In the genomic region with DNA sequence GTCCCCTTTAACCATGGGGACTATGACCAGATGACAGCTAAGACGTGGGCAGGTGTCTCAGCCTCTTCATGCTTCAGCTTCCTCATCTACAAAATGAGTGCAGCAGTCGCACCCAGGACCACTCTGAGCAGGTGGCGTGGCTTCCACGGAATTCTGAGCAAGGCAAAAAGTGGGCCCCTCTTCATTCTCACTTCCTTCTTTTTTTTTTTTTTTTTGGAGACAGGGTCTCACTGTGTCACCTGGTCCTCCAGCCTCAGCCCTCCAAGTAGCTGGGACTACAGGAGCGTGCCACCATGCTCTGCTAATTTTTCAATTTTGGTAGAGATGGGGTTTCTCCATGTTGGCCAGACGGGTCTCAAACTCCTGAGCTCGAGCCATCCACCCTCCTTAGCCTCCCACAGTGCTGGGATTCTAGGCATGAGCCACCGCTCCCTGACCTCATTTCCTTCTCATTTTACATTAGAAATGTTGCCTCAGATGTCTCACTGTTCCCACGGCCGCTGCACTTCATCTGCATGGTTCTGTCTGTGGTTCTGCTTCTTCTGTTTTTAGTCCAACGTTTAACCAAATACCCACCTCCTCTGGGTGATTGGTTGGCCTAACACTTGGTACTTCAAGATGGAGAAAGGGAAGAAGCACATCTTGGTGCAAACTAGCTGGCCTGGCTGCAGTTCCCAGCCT, we compare ENCODE assay signal across 12 cellular contexts. TPM values are rescaled to one million over a fixed set of nuclear protein-coding genes. Genes with fewer than 3 reads are reported as not detected.
A peak's percentile ranks its signal among the peaks of the same experiment; 100 is the strongest.
DNase-seq lines count a peak whose midpoint lies in the region; ATAC-seq and TF ChIP-seq lines count a peak whose summit lies in the region.
"Had no signal": no experiment of that assay in that cellular context is flagged by ENCODE, and none has a peak within 500 bp of the region (broad histone marks: within the 10 kb centered on the region; RNA-seq: fewer than 3 reads in every experiment).

No MANE protein-coding gene starts in this region.

- H3K4me3 ChIP-seq in Karpas-422 (ENCODE audit: low read length) (peak overlapping the region; percentile 38), cardiac fibroblast (replicated peaks in 1 of 2; ENCODE audit: low read depth in 2 of 2, low read length in 2 of 2) (no peak overlapping the region)

- no peak for TF ChIP-seq CTCF in cardiac fibroblast (IDR thresholded peaks at IDR 0.05; ENCODE audit: low read depth, low read length)
- no peak for TF ChIP-seq CTCF in activated CD8-positive, alpha-beta T cell treated with anti-CD3 and anti-CD28 coated beads for 36 hours (IDR thresholded peaks at IDR 0.05)

- no peak overlapping the region for H3K27ac Mint-ChIP-seq in activated T-cell treated with anti-CD3 and anti-CD28 coated beads, Interleukin-2, amount 50 U/mL, for 72 hours
- no peak overlapping the region for H3K27ac Mint-ChIP-seq in activated CD8-positive, alpha-beta T cell treated with anti-CD3 and anti-CD28 coated beads for 36 hours
- H3K27ac Mint-ChIP-seq: brain had no signal

- H3K27ac ChIP-seq in Karpas-422 (ENCODE audit: low read length) = peak overlapping the region; percentile 98
- H3K27ac ChIP-seq: foreskin keratinocyte had no signal

- no peaks in the 10 kb centered on the region for H3K36me3 ChIP-seq in Karpas-422 (ENCODE audit: insufficient read depth, low read length)

- peak overlapping the region in 1 of 2 donors; percentile 42 for H3K4me3 Mint-ChIP-seq in activated T-cell treated with anti-CD3 and anti-CD28 coated beads, Interleukin-2, amount 50 U/mL, for 72 hours
- no peak overlapping the region for H3K4me3 Mint-ChIP-seq in activated T-cell treated with anti-CD3 and anti-CD28 coated beads, Interleukin-2, amount 50 U/mL, for 4 hours
- no peak overlapping the region for H3K4me3 Mint-ChIP-seq in activated CD8-positive, alpha-beta T cell treated with anti-CD3 and anti-CD28 coated beads for 36 hours
- H3K4me3 Mint-ChIP-seq: brain had no signal

- H3K36me3 Mint-ChIP-seq in activated T-cell treated with anti-CD3 and anti-CD28 coated beads, Interleukin-2, amount 50 U/mL, for 72 hours (ENCODE audit: insufficient read depth in 2 of 2) = no peaks in the 10 kb centered on the region
- no peaks in the 10 kb centered on the region for H3K36me3 Mint-ChIP-seq in activated T-cell treated with anti-CD3 and anti-CD28 coated beads, Interleukin-2, amount 50 U/mL, for 4 hours (ENCODE audit: insufficient read depth)
- H3K36me3 Mint-ChIP-seq in activated CD8-positive, alpha-beta T cell treated with anti-CD3 and anti-CD28 coated beads for 36 hours (ENCODE audit: low read depth) = no peaks in the 10 kb centered on the region
- H3K36me3 Mint-ChIP-seq: brain had no signal

- POLR2A ChIA-PET in activated CD8-positive, alpha-beta T cell treated with anti-CD3 and anti-CD28 coated beads for 36 hours (lab: Charles Lee) = interaction anchor here (1.9 kb wide), 1 partner anchor 12 kb away, joined by 9 read pairs; no protein-coding TSS in a partner anchor

- ATAC-seq in activated T-cell treated with anti-CD3 and anti-CD28 coated beads, Interleukin-2, amount 50 U/mL, for 72 hours (replicated peaks in 1 of 2) = peak; percentile 89 to 94
- ATAC-seq in activated T-cell treated with anti-CD3 and anti-CD28 coated beads, Interleukin-2, amount 50 U/mL, for 4 hours = no peak
- ATAC-seq in stimulated activated naive CD8-positive, alpha-beta T cell treated with anti-CD3 and anti-CD28 coated beads, Interleukin-15, Interleukin-2, amounts not matched to agents 100 U/mL and 50 U/mL, for 24 hours = peak; percentile 64
- ATAC-seq in activated CD8-positive, alpha-beta T cell treated with anti-CD3 and anti-CD28 coated beads for 36 hours = no peak
- ATAC-seq: foreskin keratinocyte had no signal

- H3K4me2 ChIP-seq in Karpas-422 (ENCODE audit: low read depth, low read length, poor library complexity, severe bottlenecking) = peak overlapping the region; percentile 63

- peak overlapping the region; percentile 73 for H3K9ac ChIP-seq in Karpas-422 (ENCODE audit: low read length)

- CTCF ChIA-PET in activated CD8-positive, alpha-beta T cell treated with anti-CD3 and anti-CD28 coated beads for 36 hours (lab: Charles Lee) = interaction anchor here (1.0 to 1.4 kb wide), 2 partner anchors 12 to 41 kb away, joined by 3 read pairs; a partner anchor contains a TSS

- no peaks in the 10 kb centered on the region for H3K9me3 Mint-ChIP-seq in activated T-cell treated with anti-CD3 and anti-CD28 coated beads, Interleukin-2, amount 50 U/mL, for 72 hours
- no peaks in the 10 kb centered on the region for H3K9me3 Mint-ChIP-seq in activated T-cell treated with anti-CD3 and anti-CD28 coated beads, Interleukin-2, amount 50 U/mL, for 4 hours
- H3K9me3 Mint-ChIP-seq in activated CD8-positive, alpha-beta T cell treated with anti-CD3 and anti-CD28 coated beads for 36 hours = no peaks in the 10 kb centered on the region
- H3K9me3 Mint-ChIP-seq: brain had no signal

- H3K27me3 ChIP-seq in Karpas-422 (ENCODE audit: low read length) = no peaks in the 10 kb centered on the region
- H3K27me3 ChIP-seq: foreskin keratinocyte had no signal

- no peaks in the 10 kb centered on the region for H3K79me2 ChIP-seq in Karpas-422 (ENCODE audit: low read length)

- H2AFZ ChIP-seq in Karpas-422 (ENCODE audit: low read length) = no peak overlapping the region

- H3K9me2 ChIP-seq in Karpas-422 (replicated peaks; ENCODE audit: insufficient read depth, low read length) = no peaks in the 10 kb centered on the region

- H4K20me1 ChIP-seq in Karpas-422 (ENCODE audit: insufficient read depth, low read depth, low read length) = no peaks in the 10 kb centered on the region

- intact Hi-C loops in activated CD8-positive, alpha-beta T cell treated with anti-CD3 and anti-CD28 coated beads for 36 hours (cut with micrococcal nuclease) = no loop called here

- no peaks in the 10 kb centered on the region for H3K9me3 ChIP-seq in Karpas-422 (ENCODE audit: low read length)

- H3K4me1 ChIP-seq in Karpas-422 (ENCODE audit: low read length) = peaks cover 66% of the 10 kb centered on the region
- H3K4me1 ChIP-seq: foreskin keratinocyte had no signal

- peaks cover 20% of the 10 kb centered on the region for H3K4me1 Mint-ChIP-seq in activated T-cell treated with anti-CD3 and anti-CD28 coated beads, Interleukin-2, amount 50 U/mL, for 72 hours (ENCODE audit: low read depth)
- peaks cover 2% of the 10 kb centered on the region for H3K4me1 Mint-ChIP-seq in activated T-cell treated with anti-CD3 and anti-CD28 coated beads, Interleukin-2, amount 50 U/mL, for 4 hours (ENCODE audit: low read depth)
- peaks cover 8% of the 10 kb centered on the region for H3K4me1 Mint-ChIP-seq in activated CD8-positive, alpha-beta T cell treated with anti-CD3 and anti-CD28 coated beads for 36 hours (ENCODE audit: low read depth)

- no peaks in the 10 kb centered on the region for H3K27me3 Mint-ChIP-seq in activated T-cell treated with anti-CD3 and anti-CD28 coated beads, Interleukin-2, amount 50 U/mL, for 72 hours (ENCODE audit: low read depth)
- H3K27me3 Mint-ChIP-seq in activated T-cell treated with anti-CD3 and anti-CD28 coated beads, Interleukin-2, amount 50 U/mL, for 4 hours (ENCODE audit: low read depth) = no peaks in the 10 kb centered on the region
- H3K27me3 Mint-ChIP-seq in activated CD8-positive, alpha-beta T cell treated with anti-CD3 and anti-CD28 coated beads for 36 hours = no peaks in the 10 kb centered on the region

- peak; percentile 40 to 45 for DNase-seq in activated T-cell treated with anti-CD3 and anti-CD28 coated beads, Interleukin-2, amount 50 U/mL, for 72 hours
- no peak for DNase-seq in activated T-cell treated with anti-CD3 and anti-CD28 coated beads, Interleukin-2, amount 50 U/mL, for 4 hours
- DNase-seq in Karpas-422 (peak; percentile 94), cardiac fibroblast (ENCODE audit: low read depth in 2 of 2) (peak; percentile 22 to 29), mesenteric fat pad (ENCODE audit: low spot score) (no peak), COLO829 (ENCODE audit: low spot score) (no peak)
- DNase-seq in stimulated activated naive CD8-positive, alpha-beta T cell treated with anti-CD3 and anti-CD28 coated beads, Interleukin-15, Interleukin-2, amounts not matched to agents 100 U/mL and 50 U/mL, for 24 hours = no peak
- no peak for DNase-seq in activated CD8-positive, alpha-beta T cell treated with anti-CD3 and anti-CD28 coated beads for 36 hours
- DNase-seq: foreskin keratinocyte; mammary epithelial cell; NK-92 treated with Interleukin-12 subunit alpha and Interleukin-12 subunit beta, amount 100 ng/mL, for 24 hours had no signal

RNA-seq across cellular contexts. Expression of a gene that starts 41.3 kb away (rescaled TPM):
- 10 to 100 TPM in 1 of 2 donors, 1 to 10 TPM in 1; 6.4 to 12.2 TPM for total RNA-seq in activated T-cell treated with anti-CD3 and anti-CD28 coated beads, Interleukin-2, amount 50 U/mL, for 72 hours
- total RNA-seq in activated T-cell treated with anti-CD3 and anti-CD28 coated beads, Interleukin-2, amount 50 U/mL, for 4 hours = 10 to 100 TPM in 1 of 3 donors, 1 to 10 TPM in 2; 8.9 to 10.6 (median 9.0) TPM
- total RNA-seq in Karpas-422 (2014; rRNA removed; shearing (Covaris generic); ENCODE audit: low replicate concordance) = 67.2 and 75.5 TPM in 2 replicates
- total RNA-seq in activated CD8-positive, alpha-beta T cell treated with anti-CD3 and anti-CD28 coated beads for 36 hours = 1 to 10 TPM; 6.7 to 7.3 TPM
- total RNA-seq in mesenteric fat pad = 3.2 TPM

Comparison
In these comparisons a context has a peak if more than half of its experiments do, and no peak if none do; other contexts are left out.
1. ATAC-seq: peak in activated T-cell treated with anti-CD3 and anti-CD28 coated beads, Interleukin-2, amount 50 U/mL, for 72 hours (2 of 2) and stimulated activated naive CD8-positive, alpha-beta T cell treated with anti-CD3 and anti-CD28 coated beads, Interleukin-15, Interleukin-2, amounts not matched to agents 100 U/mL and 50 U/mL, for 24 hours (single experiment); none in activated T-cell treated with anti-CD3 and anti-CD28 coated beads, Interleukin-2, amount 50 U/mL, for 4 hours (0 of 2) and activated CD8-positive, alpha-beta T cell treated with anti-CD3 and anti-CD28 coated beads for 36 hours (single experiment).
2. DNase-seq: peak in activated T-cell treated with anti-CD3 and anti-CD28 coated beads, Interleukin-2, amount 50 U/mL, for 72 hours (2 of 2), Karpas-422 (single experiment) and cardiac fibroblast (2 of 2); none in activated T-cell treated with anti-CD3 and anti-CD28 coated beads, Interleukin-2, amount 50 U/mL, for 4 hours (single experiment), stimulated activated naive CD8-positive, alpha-beta T cell treated with anti-CD3 and anti-CD28 coated beads, Interleukin-15, Interleukin-2, amounts not matched to agents 100 U/mL and 50 U/mL, for 24 hours (single experiment), activated CD8-positive, alpha-beta T cell treated with anti-CD3 and anti-CD28 coated beads for 36 hours (single experiment), mesenteric fat pad (single experiment) and COLO829 (single experiment).